In the genomic region with DNA sequence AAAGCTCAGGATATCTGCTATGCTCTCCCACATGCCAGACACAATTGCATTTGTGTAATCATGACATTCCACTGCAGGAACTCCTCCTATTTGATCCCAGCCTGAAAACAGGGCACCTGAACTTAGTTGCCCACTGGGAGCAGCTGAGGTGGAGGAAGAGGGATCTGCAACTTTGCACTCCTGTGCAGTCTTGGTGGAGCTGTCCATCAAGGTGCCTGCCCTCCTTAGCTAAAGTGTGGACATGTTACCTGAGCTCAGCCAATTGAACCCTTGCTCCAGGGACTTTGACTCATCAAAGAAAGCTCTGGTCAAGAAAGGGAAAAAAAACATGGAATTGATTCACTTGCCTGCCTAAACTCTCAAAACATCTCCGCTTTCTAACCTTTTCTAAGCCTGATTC, we compare ENCODE assay signal across 1 cellular context.
TF ChIP-seq lines count a peak whose summit lies in the region.

No MANE protein-coding gene starts in this region.

TF ChIP-seq in HepG2, 621 proteins besides CTCF, POLR2A, EP300 and RAD21 (continued from another document):
- TF ChIP-seq, protein P1, sequence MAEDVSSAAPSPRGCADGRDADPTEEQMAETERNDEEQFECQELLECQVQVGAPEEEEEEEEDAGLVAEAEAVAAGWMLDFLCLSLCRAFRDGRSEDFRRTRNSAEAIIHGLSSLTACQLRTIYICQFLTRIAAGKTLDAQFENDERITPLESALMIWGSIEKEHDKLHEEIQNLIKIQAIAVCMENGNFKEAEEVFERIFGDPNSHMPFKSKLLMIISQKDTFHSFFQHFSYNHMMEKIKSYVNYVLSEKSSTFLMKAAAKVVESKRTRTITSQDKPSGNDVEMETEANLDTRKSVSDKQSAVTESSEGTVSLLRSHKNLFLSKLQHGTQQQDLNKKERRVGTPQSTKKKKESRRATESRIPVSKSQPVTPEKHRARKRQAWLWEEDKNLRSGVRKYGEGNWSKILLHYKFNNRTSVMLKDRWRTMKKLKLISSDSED (CRISPR knock-in tag; IDR thresholded peaks at IDR 0.05) = no peak
- TF ChIP-seq ZNF264 (CRISPR knock-in tag; IDR thresholded peaks at IDR 0.05) = no peak
- TF ChIP-seq, protein P2, sequence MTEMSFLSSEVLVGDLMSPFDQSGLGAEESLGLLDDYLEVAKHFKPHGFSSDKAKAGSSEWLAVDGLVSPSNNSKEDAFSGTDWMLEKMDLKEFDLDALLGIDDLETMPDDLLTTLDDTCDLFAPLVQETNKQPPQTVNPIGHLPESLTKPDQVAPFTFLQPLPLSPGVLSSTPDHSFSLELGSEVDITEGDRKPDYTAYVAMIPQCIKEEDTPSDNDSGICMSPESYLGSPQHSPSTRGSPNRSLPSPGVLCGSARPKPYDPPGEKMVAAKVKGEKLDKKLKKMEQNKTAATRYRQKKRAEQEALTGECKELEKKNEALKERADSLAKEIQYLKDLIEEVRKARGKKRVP (CRISPR knock-in tag; IDR thresholded peaks at IDR 0.05) = no peak
- TF ChIP-seq BRCA1 (CRISPR knock-in tag; IDR thresholded peaks at IDR 0.05) = no peak
- no peak for TF ChIP-seq GTF2F1 (IDR thresholded peaks at IDR 0.05; ENCODE audit: low read length)
- TF ChIP-seq ZFY (CRISPR knock-in tag; IDR thresholded peaks at IDR 0.05) = no peak
- TF ChIP-seq JUN (CRISPR knock-in tag; IDR thresholded peaks at IDR 0.05) = no peak
- TF ChIP-seq NPAS2 (CRISPR knock-in tag; IDR thresholded peaks at IDR 0.05; ENCODE audit: borderline replicate concordance) = no peak
- TF ChIP-seq NBN (conservative IDR thresholded peaks at IDR 0.05) = no peak
- TF ChIP-seq MBNL3 (CRISPR knock-in tag; conservative IDR thresholded peaks at IDR 0.05) = no peak
- no peak for TF ChIP-seq ZNF550 (CRISPR knock-in tag; IDR thresholded peaks at IDR 0.05; ENCODE audit: borderline replicate concordance)
- no peak for TF ChIP-seq CBX1 (IDR thresholded peaks at IDR 0.05; ENCODE audit: low read depth)
- TF ChIP-seq, protein P3, sequence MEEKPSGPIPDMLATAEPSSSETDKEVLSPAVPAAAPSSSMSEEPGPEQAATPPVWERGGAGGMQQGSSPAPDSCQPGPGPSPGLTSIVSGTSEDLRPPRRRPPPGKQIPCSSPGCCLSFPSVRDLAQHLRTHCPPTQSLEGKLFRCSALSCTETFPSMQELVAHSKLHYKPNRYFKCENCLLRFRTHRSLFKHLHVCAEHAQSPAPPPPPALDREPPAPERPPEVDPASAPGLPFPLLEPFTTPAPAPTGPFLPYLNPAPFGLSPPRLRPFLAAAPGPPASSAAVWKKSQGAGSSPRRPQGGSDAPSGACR (CRISPR knock-in tag; IDR thresholded peaks at IDR 0.05) = no peak
- TF ChIP-seq, protein P4, sequence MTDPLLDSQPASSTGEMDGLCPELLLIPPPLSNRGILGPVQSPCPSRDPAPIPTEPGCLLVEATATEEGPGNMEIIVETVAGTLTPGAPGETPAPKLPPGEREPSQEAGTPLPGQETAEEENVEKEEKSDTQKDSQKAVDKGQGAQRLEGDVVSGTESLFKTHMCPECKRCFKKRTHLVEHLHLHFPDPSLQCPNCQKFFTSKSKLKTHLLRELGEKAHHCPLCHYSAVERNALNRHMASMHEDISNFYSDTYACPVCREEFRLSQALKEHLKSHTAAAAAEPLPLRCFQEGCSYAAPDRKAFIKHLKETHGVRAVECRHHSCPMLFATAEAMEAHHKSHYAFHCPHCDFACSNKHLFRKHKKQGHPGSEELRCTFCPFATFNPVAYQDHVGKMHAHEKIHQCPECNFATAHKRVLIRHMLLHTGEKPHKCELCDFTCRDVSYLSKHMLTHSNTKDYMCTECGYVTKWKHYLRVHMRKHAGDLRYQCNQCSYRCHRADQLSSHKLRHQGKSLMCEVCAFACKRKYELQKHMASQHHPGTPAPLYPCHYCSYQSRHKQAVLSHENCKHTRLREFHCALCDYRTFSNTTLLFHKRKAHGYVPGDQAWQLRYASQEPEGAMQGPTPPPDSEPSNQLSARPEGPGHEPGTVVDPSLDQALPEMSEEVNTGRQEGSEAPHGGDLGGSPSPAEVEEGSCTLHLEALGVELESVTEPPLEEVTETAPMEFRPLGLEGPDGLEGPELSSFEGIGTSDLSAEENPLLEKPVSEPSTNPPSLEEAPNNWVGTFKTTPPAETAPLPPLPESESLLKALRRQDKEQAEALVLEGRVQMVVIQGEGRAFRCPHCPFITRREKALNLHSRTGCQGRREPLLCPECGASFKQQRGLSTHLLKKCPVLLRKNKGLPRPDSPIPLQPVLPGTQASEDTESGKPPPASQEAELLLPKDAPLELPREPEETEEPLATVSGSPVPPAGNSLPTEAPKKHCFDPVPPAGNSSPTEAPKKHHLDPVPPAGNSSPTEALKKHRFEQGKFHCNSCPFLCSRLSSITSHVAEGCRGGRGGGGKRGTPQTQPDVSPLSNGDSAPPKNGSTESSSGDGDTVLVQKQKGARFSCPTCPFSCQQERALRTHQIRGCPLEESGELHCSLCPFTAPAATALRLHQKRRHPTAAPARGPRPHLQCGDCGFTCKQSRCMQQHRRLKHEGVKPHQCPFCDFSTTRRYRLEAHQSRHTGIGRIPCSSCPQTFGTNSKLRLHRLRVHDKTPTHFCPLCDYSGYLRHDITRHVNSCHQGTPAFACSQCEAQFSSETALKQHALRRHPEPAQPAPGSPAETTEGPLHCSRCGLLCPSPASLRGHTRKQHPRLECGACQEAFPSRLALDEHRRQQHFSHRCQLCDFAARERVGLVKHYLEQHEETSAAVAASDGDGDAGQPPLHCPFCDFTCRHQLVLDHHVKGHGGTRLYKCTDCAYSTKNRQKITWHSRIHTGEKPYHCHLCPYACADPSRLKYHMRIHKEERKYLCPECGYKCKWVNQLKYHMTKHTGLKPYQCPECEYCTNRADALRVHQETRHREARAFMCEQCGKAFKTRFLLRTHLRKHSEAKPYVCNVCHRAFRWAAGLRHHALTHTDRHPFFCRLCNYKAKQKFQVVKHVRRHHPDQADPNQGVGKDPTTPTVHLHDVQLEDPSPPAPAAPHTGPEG (CRISPR knock-in tag; IDR thresholded peaks at IDR 0.05) = no peak
- TF ChIP-seq, protein P5, sequence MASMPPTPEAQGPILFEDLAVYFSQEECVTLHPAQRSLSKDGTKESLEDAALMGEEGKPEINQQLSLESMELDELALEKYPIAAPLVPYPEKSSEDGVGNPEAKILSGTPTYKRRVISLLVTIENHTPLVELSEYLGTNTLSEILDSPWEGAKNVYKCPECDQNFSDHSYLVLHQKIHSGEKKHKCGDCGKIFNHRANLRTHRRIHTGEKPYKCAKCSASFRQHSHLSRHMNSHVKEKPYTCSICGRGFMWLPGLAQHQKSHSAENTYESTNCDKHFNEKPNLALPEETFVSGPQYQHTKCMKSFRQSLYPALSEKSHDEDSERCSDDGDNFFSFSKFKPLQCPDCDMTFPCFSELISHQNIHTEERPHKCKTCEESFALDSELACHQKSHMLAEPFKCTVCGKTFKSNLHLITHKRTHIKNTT (CRISPR knock-in tag; IDR thresholded peaks at IDR 0.05) = no peak
- no peak for TF ChIP-seq ISX (CRISPR knock-in tag; conservative IDR thresholded peaks at IDR 0.05)
- no peak for TF ChIP-seq MYC (CRISPR knock-in tag; IDR thresholded peaks at IDR 0.05; ENCODE audit: borderline replicate concordance)
- no peak for TF ChIP-seq SALL2 (CRISPR knock-in tag; IDR thresholded peaks at IDR 0.05)
- TF ChIP-seq ZNF605 (CRISPR knock-in tag; IDR thresholded peaks at IDR 0.05) = no peak
